In the genomic region with DNA sequence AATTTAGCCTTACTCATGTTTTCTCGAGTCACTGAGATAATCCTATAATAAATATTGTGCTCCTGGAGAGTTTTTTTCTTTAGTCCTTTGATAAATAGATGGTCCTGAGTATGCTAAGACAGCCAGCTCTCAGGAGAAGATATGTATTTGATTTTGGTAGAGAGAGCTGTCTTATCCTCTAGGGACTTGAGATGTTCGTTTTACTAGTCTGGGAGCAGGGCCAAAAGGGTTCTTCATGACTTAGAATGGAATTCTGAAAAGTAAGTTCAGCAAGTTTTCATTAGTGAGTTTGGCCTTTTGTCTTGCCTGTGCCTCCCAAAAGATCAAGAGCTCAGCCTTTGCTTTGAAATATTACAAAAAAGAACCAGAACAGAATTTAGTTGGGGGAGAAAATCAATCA, we compare ENCODE assay signal across 10 cellular contexts.
DNase-seq lines count a peak whose midpoint lies in the region; ATAC-seq and TF ChIP-seq lines count a peak whose summit lies in the region.
"Had no signal": no experiment of that assay in that cellular context is flagged by ENCODE, and none has a peak within 500 bp of the region (broad histone marks: within the 10 kb centered on the region; RNA-seq: fewer than 3 reads in every experiment).

No MANE protein-coding gene starts in this region.

- CTCF ChIA-PET in AG04449 (lab: Yijun Ruan, JAX), result no interaction called here
- CTCF ChIA-PET in mammary epithelial cell (lab: Charles Lee; ENCODE audit: low non-redundant PET), result no interaction called here

- H4K20me1 ChIP-seq in mammary epithelial cell (ENCODE audit: insufficient read depth, low read length), result no peaks in the 10 kb centered on the region

- TF ChIP-seq RAD21 in Ishikawa (IDR thresholded peaks at IDR 0.05; ENCODE audit: low read depth), result no peak

- no peak overlapping the region for H3K27ac ChIP-seq in mammary epithelial cell (ENCODE audit: insufficient read depth, low read depth, low read length)

- H2AFZ ChIP-seq in mammary epithelial cell (ENCODE audit: low read depth, low read length), result no peak overlapping the region

- intact Hi-C loops in mammary epithelial cell (cut with micrococcal nuclease), result no loop called here

- no peaks in the 10 kb centered on the region for H3K9me3 ChIP-seq in mammary epithelial cell (replicated peaks; ENCODE audit: insufficient read depth, low read length)

- H3K79me2 ChIP-seq in mammary epithelial cell (ENCODE audit: insufficient read depth, low read length), result no peaks in the 10 kb centered on the region

- H3K4me3 ChIP-seq in AG04449 (ENCODE audit: low read depth, low read length), result no peak overlapping the region
- H3K4me3 ChIP-seq in mammary epithelial cell (replicated peaks in 1 of 3; ENCODE audit: insufficient read depth in 1 of 3, low read depth in 2 of 3, low read length in 3 of 3), result no peak overlapping the region

- no peak for TF ChIP-seq EP300 in Ishikawa (IDR thresholded peaks at IDR 0.05; ENCODE audit: borderline replicate concordance)

- POLR2A ChIA-PET in AG04449 (lab: Yijun Ruan, JAX), result interaction anchor here (0.5 kb wide), 1 partner anchor 76 kb away, joined by 3 read pairs; no protein-coding TSS in a partner anchor

- H3K4me1 ChIP-seq in mammary epithelial cell (ENCODE audit: insufficient read depth, low read length), result peaks cover 12% of the 10 kb centered on the region

- ATAC-seq in GM19328 (IDR thresholded peaks at IDR 0.05; ENCODE audit: unreplicated experiment), result no peak
- ATAC-seq: natural killer cell treated with Interleukin-12 subunit alpha and Interleukin-12 subunit beta and Interleukin-15 and Interleukin-18, amount 100 ng/mL, for 72 hours had no signal

- in situ Hi-C loops in mammary epithelial cell (cut with MboI; ENCODE audit: low sequenced_read_pairs in 2 of 2), result no loop called here

- H3K9ac ChIP-seq in mammary epithelial cell (ENCODE audit: insufficient read depth, low read length), result no peak overlapping the region

- no peak for TF ChIP-seq CTCF in AG04449 (IDR thresholded peaks at IDR 0.05; ENCODE audit: insufficient read depth, low read length, missing control alignments)
- no peak for TF ChIP-seq CTCF in mammary epithelial cell (conservative IDR thresholded peaks at IDR 0.05 in 1 of 2, IDR thresholded peaks at IDR 0.05 in 1 of 2; ENCODE audit: extremely low read depth in 1 of 2, insufficient read depth in 1 of 2, low read depth in 1 of 2, low read length in 2 of 2)

- H3K27me3 ChIP-seq in mammary epithelial cell (ENCODE audit: insufficient read depth, low read length), result no peaks in the 10 kb centered on the region

- BruUV-seq in mammary epithelial cell (replicated peaks; lab: Mats Ljungman, UMichigan), result no TSS peak

- DNase-seq in AG04449 (ENCODE audit: low read depth, low spot score) (peak; percentile 89), mammary epithelial cell (peak; percentile 20), mucosa of gallbladder (ENCODE audit: low spot score) (peak; percentile 36), NCI-H1436 (lab: John Stamatoyannopoulos, UW) (no peak), H4 (ENCODE audit: low spot score) (no peak)
- DNase-seq in activated CD8-positive, alpha-beta memory T cell treated with anti-CD3 and anti-CD28 coated beads, Interleukin-2, amount 50 U/mL, for 48 hours, result no peak
- DNase-seq: NCI-H1694 had no signal

- dilution Hi-C loops in mammary epithelial cell (cut with HindIII; ENCODE audit: low sequenced_read_pairs), result no loop called here

- no peak overlapping the region for H3K4me2 ChIP-seq in mammary epithelial cell (ENCODE audit: insufficient read depth, low read depth, low read length)

- no peaks in the 10 kb centered on the region for H3K36me3 ChIP-seq in mammary epithelial cell (ENCODE audit: insufficient read depth, low read length)

- 28% methylated on average over 2 of the region's 2 CpGs for WGBS in mammary epithelial cell (ENCODE audit: low coverage, missing lambda C conversion rate)

TF ChIP-seq in Ishikawa, 13 proteins besides CTCF, POLR2A, EP300 and RAD21:
- TF ChIP-seq NFIC (IDR thresholded peaks at IDR 0.05) (0 out of 2 replicates have a peak, but pooled peaks have one; percentile 38), REST (IDR thresholded peaks at IDR 0.05; ENCODE audit: low read depth) (no peak)

Comparison
In these comparisons a context has a peak if more than half of its experiments do, and no peak if none do; other contexts are left out.
1. DNase-seq: peak in AG04449 (single experiment), mammary epithelial cell (single experiment) and mucosa of gallbladder (single experiment); none in NCI-H1436 (single experiment), activated CD8-positive, alpha-beta memory T cell treated with anti-CD3 and anti-CD28 coated beads, Interleukin-2, amount 50 U/mL, for 48 hours (single experiment) and H4 (single experiment).